Comparison of ENCODE assay signal across 8 cellular contexts in genomic region chr12:7555752-7556151, GRCh38. TPM values are rescaled to one million over a fixed set of nuclear protein-coding genes. Genes with fewer than 3 reads are reported as not detected.
A peak's percentile ranks its signal among the peaks of the same experiment; 100 is the strongest.
DNase-seq lines count a peak whose midpoint lies in the region; TF ChIP-seq lines count a peak whose summit lies in the region.

No MANE protein-coding gene starts in this region.

- H3F3A ChIP-seq in PC-9 (ENCODE audit: insufficient read depth, low read depth), result no peaks in the 10 kb centered on the region

- H3K9me3 ChIP-seq in PC-9 (ENCODE audit: insufficient read depth, low read depth), result no peaks in the 10 kb centered on the region
- no peaks in the 10 kb centered on the region for H3K9me3 ChIP-seq in fibroblast of lung (ENCODE audit: control insufficient read depth, insufficient read depth, low read depth, low read length)
- no peaks in the 10 kb centered on the region for H3K9me3 ChIP-seq in osteoblast (ENCODE audit: low read depth, low read length)

- CTCF ChIA-PET in PC-9 (lab: Charles Lee), result no interaction called here

- H3K4me1 ChIP-seq in PC-9 (replicated peaks; ENCODE audit: insufficient read depth) (peaks cover 10% of the 10 kb centered on the region), fibroblast of lung (ENCODE audit: control insufficient read depth, extremely low read depth, insufficient read depth, low read length) (no peaks in the 10 kb centered on the region), osteoblast (ENCODE audit: insufficient read depth, low read length) (no peaks in the 10 kb centered on the region)

- H3K27ac ChIP-seq in PC-9 (peak overlapping the region; percentile 30; the same call in 1 of the 2 replicates), fibroblast of lung (ENCODE audit: insufficient read depth, low read length) (peak overlapping the region; percentile 18), osteoblast (ENCODE audit: low read depth, low read length) (peak overlapping the region; percentile 74)

- H3K4me3 ChIP-seq in PC-9, result no peak overlapping the region
- H3K4me3 ChIP-seq in fibroblast of lung (replicated peaks in 1 of 4; ENCODE audit: control extremely low read depth in 1 of 4, insufficient read depth in 1 of 4, low read depth in 3 of 4, low read length in 4 of 4), result no peak overlapping the region
- H3K4me3 ChIP-seq in osteoblast (ENCODE audit: insufficient read depth, low read length), result no peak overlapping the region

- 0 out of 2 replicates have a peak, but pooled peaks cover 6% of the 10 kb centered on the region for H3K9me2 ChIP-seq in PC-9 (ENCODE audit: insufficient read depth)

- BruUV-seq in PC-9 (replicated peaks; lab: Mats Ljungman, UMichigan), result no TSS peak

- H3K27me3 ChIP-seq in PC-9 (ENCODE audit: insufficient read depth, low read depth) (no peaks in the 10 kb centered on the region), fibroblast of lung (ENCODE audit: control insufficient read depth, insufficient read depth, low read length) (no peaks in the 10 kb centered on the region), osteoblast (ENCODE audit: insufficient read depth, low read length) (no peaks in the 10 kb centered on the region)

- H3K4me2 ChIP-seq in PC-9 (peak overlapping the region; percentile 55), fibroblast of lung (ENCODE audit: extremely low read depth, insufficient read depth, low read length) (peak overlapping the region; percentile 17), osteoblast (ENCODE audit: insufficient read depth, low read length) (peak overlapping the region; percentile 28)

- H3K79me2 ChIP-seq in PC-9 (ENCODE audit: low read depth) (no peaks in the 10 kb centered on the region), fibroblast of lung (ENCODE audit: control insufficient read depth, insufficient read depth, low read length) (no peaks in the 10 kb centered on the region), osteoblast (ENCODE audit: insufficient read depth, low read length) (no peaks in the 10 kb centered on the region)

- POLR2A ChIA-PET in PC-9 (lab: Charles Lee; ENCODE audit: unreplicated experiment), result no interaction called here

- intact Hi-C loops in PC-9 (cut with micrococcal nuclease; ENCODE audit: unreplicated experiment), result no loop called here

- TF ChIP-seq CTCF in PC-9 (conservative IDR thresholded peaks at IDR 0.05) (no peak), fibroblast of lung (conservative IDR thresholded peaks at IDR 0.05 in 1 of 2, IDR thresholded peaks at IDR 0.05 in 1 of 2; ENCODE audit: low read depth in 1 of 2, low read length in 2 of 2) (no peak), osteoblast (IDR thresholded peaks at IDR 0.05; ENCODE audit: extremely low read depth, low read depth, low read length) (no peak)

- H2AFZ ChIP-seq in PC-9, result peak overlapping the region; percentile 21; the same call in 1 of the 2 replicates
- peak overlapping the region; percentile 2 for H2AFZ ChIP-seq in fibroblast of lung (ENCODE audit: low read length)
- H2AFZ ChIP-seq in osteoblast (ENCODE audit: low read length), result peak overlapping the region; percentile 83

- no peak overlapping the region for H3K9ac ChIP-seq in fibroblast of lung (ENCODE audit: insufficient read depth, low read length)

- DNase-seq in Daoy (ENCODE audit: low read depth) (peak; percentile 53), PC-9 (peak; percentile 4 to 52), fibroblast of lung (ENCODE audit: low read depth in 2 of 2) (peak; percentile 8 to 81), osteoblast (ENCODE audit: insufficient read length, low spot score, missing footprints) (peak; percentile 69), NCI-H226 (no peak), UCSD-AML1 (lab: John Stamatoyannopoulos, UW; ENCODE audit: unreplicated experiment) (no peak), NCI-H2081 treated with DMSO at 0.1 percent for 48 hours (lab: John Stamatoyannopoulos, UW) (no peak), NCI-H82 treated with DMSO at 0.1 percent for 48 hours (lab: John Stamatoyannopoulos, UW; ENCODE audit: unreplicated experiment) (no peak)

- H3K36me3 ChIP-seq in PC-9 (ENCODE audit: low read depth) (no peaks in the 10 kb centered on the region), fibroblast of lung (ENCODE audit: control insufficient read depth, insufficient read depth, low read length) (no peaks in the 10 kb centered on the region), osteoblast (ENCODE audit: insufficient read depth, low read length) (no peaks in the 10 kb centered on the region)

- no peaks in the 10 kb centered on the region for H4K20me1 ChIP-seq in PC-9 (ENCODE audit: insufficient read depth)
- no peaks in the 10 kb centered on the region for H4K20me1 ChIP-seq in fibroblast of lung (ENCODE audit: control insufficient read depth, extremely low read depth, insufficient read depth, low read length)
- H4K20me1 ChIP-seq in osteoblast (ENCODE audit: insufficient read depth, low read length), result no peaks in the 10 kb centered on the region

RNA-seq across cellular contexts. Expression of gene CD163, which starts 52.2 kb away (rescaled TPM):
- under 0.01 TPM in 1 of 2 replicates, not detected in the other for total RNA-seq in Daoy (2014; rRNA removed; shearing (Covaris generic))
- total RNA-seq in PC-9 (2021), result not detected in 2 replicates
- 0.26 TPM in 1 of 2 replicates, not detected in the other for total RNA-seq in fibroblast of lung
- polyA plus RNA-seq in fibroblast of lung, result 0.03 TPM in 1 of 2 replicates, not detected in the other
- 0.10 TPM in 1 of 2 replicates, not detected in the other for polyA plus RNA-seq in fibroblast of lung (2012)
- not detected in 2 replicates for polyA minus RNA-seq in fibroblast of lung (ENCODE audit: low replicate concordance)
- under 0.01 TPM in 2 replicates for total RNA-seq in osteoblast

Comparison
In these comparisons a context has a peak if more than half of its experiments do, and no peak if none do; other contexts are left out.
1. DNase-seq: peak in Daoy (single experiment), PC-9 (2 of 2), fibroblast of lung (2 of 2) and osteoblast (single experiment); none in NCI-H226 (single experiment), UCSD-AML1 (single experiment), NCI-H2081 treated with DMSO at 0.1 percent for 48 hours (single experiment) and NCI-H82 treated with DMSO at 0.1 percent for 48 hours (single experiment).
2. H2AFZ ChIP-seq: peak in every context shown above with its lines; median percentile 83 in osteoblast; 21 in PC-9; 2 in fibroblast of lung.
3. H3K27ac ChIP-seq: peak in every context shown above with its lines; median percentile 74 in osteoblast; 30 in PC-9; 18 in fibroblast of lung.
4. Peak in every context shown above with its lines, with median percentiles within 50 percentile points of each other: H3K4me2 ChIP-seq.